ENCODE assay signal across 28 cellular contexts in the genomic region with DNA sequence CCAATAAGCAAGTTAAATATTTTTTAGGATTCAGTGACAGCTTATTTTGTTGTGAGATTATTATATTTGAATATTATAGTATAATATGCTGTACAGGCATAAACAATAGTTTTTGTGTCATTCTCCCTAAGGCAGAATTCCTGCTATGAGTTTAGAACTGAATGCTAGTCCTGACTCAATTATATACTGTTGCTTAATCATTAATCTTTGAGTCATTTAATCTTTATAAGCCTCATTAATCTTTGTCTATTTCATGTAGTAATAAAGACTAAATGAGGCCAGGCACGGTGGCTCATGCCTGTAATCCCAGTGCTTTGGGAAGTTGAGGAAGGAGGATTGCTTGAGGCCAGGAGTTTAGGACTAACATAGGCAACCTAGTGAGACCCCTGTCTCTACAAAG.
"Had no signal": no experiment of that assay in that cellular context is flagged by ENCODE, and none has a peak within 500 bp of the region (broad histone marks: within the 10 kb centered on the region; RNA-seq: fewer than 3 reads in every experiment).

No MANE protein-coding gene starts in this region.

- H3K27ac Mint-ChIP-seq: activated CD4-positive, alpha-beta memory T cell treated with anti-CD3 and anti-CD28 coated beads, Interleukin-2, amount 10 ng/mL, durations not matched to agents 7 days and 5 days; activated CD4-positive, alpha-beta T cell treated with anti-CD3 and anti-CD28 coated beads for 36 hours; activated CD4-positive, alpha-beta T cell treated with anti-CD3 and anti-CD28 coated beads, Interleukin-2, amount 10 ng/mL, durations not matched to agents 7 days and 5 days; activated naive CD8-positive, alpha-beta T cell; activated T-helper 17 cell treated with anti-CD3 and anti-CD28 coated beads, Interleukin-2, amount 50 U/mL, for 72 hours had no signal

- ATAC-seq: activated CD4-positive, alpha-beta T cell treated with anti-CD3 and anti-CD28 coated beads for 36 hours; activated T-cell treated with anti-CD3 and anti-CD28 coated beads, Interleukin-2, amount 50 U/mL, for 4 hours; activated T-helper 17 cell treated with anti-CD3 and anti-CD28 coated beads, Interleukin-2, amount 50 U/mL, for 72 hours; gastroesophageal sphincter; heart right ventricle had no signal

- H3K27ac ChIP-seq: brain microvascular endothelial cell, colonic mucosa, esophagus squamous epithelium, gastroesophageal sphincter, heart right ventricle had no signal

- H3K27me3 Mint-ChIP-seq: activated CD4-positive, alpha-beta memory T cell treated with anti-CD3 and anti-CD28 coated beads, Interleukin-2, amount 10 ng/mL, durations not matched to agents 7 days and 5 days; activated CD4-positive, alpha-beta T cell treated with anti-CD3 and anti-CD28 coated beads for 36 hours; activated CD4-positive, alpha-beta T cell treated with anti-CD3 and anti-CD28 coated beads, Interleukin-2, amount 10 ng/mL, durations not matched to agents 7 days and 5 days; activated naive CD8-positive, alpha-beta T cell; activated T-helper 17 cell treated with anti-CD3 and anti-CD28 coated beads, Interleukin-2, amount 50 U/mL, for 72 hours had no signal

- H3K4me3 ChIP-seq: colonic mucosa, esophagus squamous epithelium, gastroesophageal sphincter, heart right ventricle had no signal

- DNase-seq: activated CD4-positive, alpha-beta memory T cell treated with anti-CD3 and anti-CD28 coated beads, Interleukin-2, amount 10 ng/mL, durations not matched to agents 7 days and 5 days; activated CD4-positive, alpha-beta T cell treated with anti-CD3 and anti-CD28 coated beads for 36 hours; activated CD4-positive, alpha-beta T cell treated with anti-CD3 and anti-CD28 coated beads, Interleukin-2, amount 10 ng/mL, durations not matched to agents 7 days and 5 days; activated CD4-positive, alpha-beta T cell treated with anti-CD3 and anti-CD28 coated beads, Interleukin-2, amount 50 U/mL, for 4 hours; activated CD4-positive, CD25-positive, alpha-beta regulatory T cell; activated CD4-positive, CD25-positive, alpha-beta regulatory T cell treated with anti-CD3 and anti-CD28 coated beads, Interleukin-2, amount 50 U/mL, for 72 hours; activated effector memory CD4-positive, alpha-beta T cell treated with Interleukin-2 at 50 U/mL for 16 hours; activated gamma-delta T cell treated with Interleukin-2 at 50 U/mL for 16 hours; activated naive CD4-positive, alpha-beta T cell treated with anti-CD3 and anti-CD28 coated beads, Interleukin-2, amount 50 U/mL, for 16 hours; activated naive CD4-positive, alpha-beta T cell treated with Interleukin-2 at 50 U/mL for 16 hours; activated T-cell treated with anti-CD3 and anti-CD28 coated beads, Interleukin-2, amount 50 U/mL, for 4 hours; amniotic stem cell; anterior cingulate cortex; brain microvascular endothelial cell; caudate nucleus; colonic mucosa; effector CD8-positive, alpha-beta T cell; erythroblast; esophagus squamous epithelium; foreskin melanocyte; heart right ventricle; T-helper 2 cell had no signal

- H3K9me3 ChIP-seq: colonic mucosa, esophagus squamous epithelium, gastroesophageal sphincter, heart right ventricle had no signal

- H3K27me3 ChIP-seq: brain microvascular endothelial cell, colonic mucosa, gastroesophageal sphincter, heart right ventricle had no signal

- H3K9me3 Mint-ChIP-seq: activated CD4-positive, alpha-beta memory T cell treated with anti-CD3 and anti-CD28 coated beads, Interleukin-2, amount 10 ng/mL, durations not matched to agents 7 days and 5 days; activated CD4-positive, alpha-beta T cell treated with anti-CD3 and anti-CD28 coated beads, Interleukin-2, amount 10 ng/mL, durations not matched to agents 7 days and 5 days; activated T-cell treated with anti-CD3 and anti-CD28 coated beads, Interleukin-2, amount 50 U/mL, for 4 hours; activated T-helper 17 cell treated with anti-CD3 and anti-CD28 coated beads, Interleukin-2, amount 50 U/mL, for 72 hours had no signal

- H3K4me3 Mint-ChIP-seq: activated CD4-positive, alpha-beta memory T cell treated with anti-CD3 and anti-CD28 coated beads, Interleukin-2, amount 10 ng/mL, durations not matched to agents 7 days and 5 days; activated CD4-positive, alpha-beta T cell treated with anti-CD3 and anti-CD28 coated beads for 36 hours; activated CD4-positive, alpha-beta T cell treated with anti-CD3 and anti-CD28 coated beads, Interleukin-2, amount 10 ng/mL, durations not matched to agents 7 days and 5 days; activated naive CD8-positive, alpha-beta T cell; activated T-cell treated with anti-CD3 and anti-CD28 coated beads, Interleukin-2, amount 50 U/mL, for 4 hours; activated T-helper 17 cell treated with anti-CD3 and anti-CD28 coated beads, Interleukin-2, amount 50 U/mL, for 72 hours had no signal

- FAIRE-seq: astrocyte, endometrium, endothelial cell of umbilical vein had no signal

- H3K36me3 Mint-ChIP-seq: activated naive CD8-positive, alpha-beta T cell had no signal

- H3K36me3 ChIP-seq: brain microvascular endothelial cell, colonic mucosa, esophagus squamous epithelium, gastroesophageal sphincter, heart right ventricle had no signal
